ENCODE assay signal across 28 cellular contexts in the genomic region with DNA sequence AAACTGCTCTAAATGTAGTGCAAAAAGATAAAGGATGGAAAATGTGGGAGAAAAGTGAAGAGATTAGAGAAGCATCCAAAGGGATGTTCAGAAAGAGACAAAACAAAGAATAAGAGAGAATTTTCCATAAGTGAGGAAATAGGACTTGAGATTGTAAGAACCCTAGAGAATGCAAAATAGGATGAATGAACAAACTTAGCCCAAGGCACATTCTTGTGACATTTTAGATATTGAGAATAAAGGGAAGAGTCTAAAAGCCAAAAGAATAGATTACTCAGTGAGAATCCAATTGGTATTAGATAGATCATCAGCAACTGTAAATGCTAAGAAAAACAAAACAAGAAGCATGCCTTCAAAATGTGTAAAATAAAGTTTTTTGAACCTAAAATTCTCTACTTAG. TPM values are rescaled to one million over a fixed set of nuclear protein-coding genes. Genes with fewer than 3 reads are reported as not detected.
A peak's percentile ranks its signal among the peaks of the same experiment; 100 is the strongest.
DNase-seq lines count a peak whose midpoint lies in the region; ATAC-seq, FAIRE-seq and TF ChIP-seq lines count a peak whose summit lies in the region.
"Had no signal": no experiment of that assay in that cellular context is flagged by ENCODE, and none has a peak within 500 bp of the region (broad histone marks: within the 10 kb centered on the region; RNA-seq: fewer than 3 reads in every experiment).

No MANE protein-coding gene starts in this region.

- TF ChIP-seq EP300 in A549 (IDR thresholded peaks at IDR 0.05): no peak
- TF ChIP-seq EP300 in esophagus muscularis mucosa (IDR thresholded peaks at IDR 0.05): no peak
- TF ChIP-seq EP300 in sigmoid colon (IDR thresholded peaks at IDR 0.05): no peak

- intact Hi-C loops in esophagus muscularis mucosa (cut with DNase I): no loop called here
- intact Hi-C loops in sigmoid colon (cut with DNase I): loop anchor here (5.0 kb wide), 1 partner anchor 145 kb away; no protein-coding TSS in a partner anchor

- H3K4me1 ChIP-seq in A549: peaks cover 25% of the 10 kb centered on the region
- peaks cover 11 to 33% (median 26%) of the 10 kb centered on the region in 4 donors for H3K4me1 ChIP-seq in esophagus muscularis mucosa
- peaks cover 0 to 33% (median 19%) of the 10 kb centered on the region in 4 donors for H3K4me1 ChIP-seq in sigmoid colon
- H3K4me1 ChIP-seq: BE2C, Peyer's patch, prostate gland had no signal

- H3K4me3 ChIP-seq in A549 (no peak overlapping the region), esophagus muscularis mucosa (no peak overlapping the region), sigmoid colon (no peak overlapping the region)
- H3K4me3 ChIP-seq: adrenal gland, GM12878, Peyer's patch, prostate gland, upper lobe of left lung had no signal

- CTCF ChIA-PET in A549 (lab: Yijun Ruan, JAX): no interaction called here

- H3K27ac ChIP-seq in A549: no peak overlapping the region
- peak overlapping the region in 3 of 4 donors; percentile 76 to 82 (median 76) for H3K27ac ChIP-seq in esophagus muscularis mucosa (replicated peaks in 1 of 4)
- H3K27ac ChIP-seq in sigmoid colon: peak overlapping the region; percentile 71 to 89 (median 82)
- H3K27ac ChIP-seq: neutrophil, prostate gland, upper lobe of left lung had no signal

- H3K4me2 ChIP-seq in A549: no peak overlapping the region

- no peak for TF ChIP-seq RAD21 in A549 (conservative IDR thresholded peaks at IDR 0.05 in 1 of 2, IDR thresholded peaks at IDR 0.05 in 1 of 2)

- FAIRE-seq in A549 (lab: Jason Lieb, UNC) (peak; percentile 13), H54 (lab: Jason Lieb, UNC) (peak; percentile 61)
- FAIRE-seq: GM12878 had no signal

- H3K36me3 ChIP-seq in esophagus muscularis mucosa: no peaks in the 10 kb centered on the region
- no peaks in the 10 kb centered on the region for H3K36me3 ChIP-seq in sigmoid colon
- H3K36me3 ChIP-seq: adrenal gland, BE2C, neutrophil, Peyer's patch, prostate gland, upper lobe of left lung had no signal

- H3K9me3 ChIP-seq in A549 (no peaks in the 10 kb centered on the region), esophagus muscularis mucosa (no peaks in the 10 kb centered on the region), sigmoid colon (no peaks in the 10 kb centered on the region)
- H3K9me3 ChIP-seq: adrenal gland, BE2C, neutrophil, Peyer's patch, prostate gland, upper lobe of left lung had no signal

- DNase-seq in A549 (ENCODE audit: low read depth in 1 of 2, low spot score in 1 of 2) (no peak), H54 (ENCODE audit: insufficient read length, low spot score) (no peak), esophagus muscularis mucosa (ENCODE audit: extremely low spot score) (no peak), sigmoid colon (no peak), AG08396 (ENCODE audit: low spot score) (no peak), ecto neural progenitor cell (ENCODE audit: low spot score) (no peak), ureter (ENCODE audit: low spot score) (no peak)
- DNase-seq: activated CD4-positive, alpha-beta memory T cell treated with anti-CD3 and anti-CD28 coated beads, Interleukin-2, amount 10 ng/mL, durations not matched to agents 7 days and 5 days; activated CD4-positive, alpha-beta T cell treated with anti-CD3 and anti-CD28 coated beads for 1 hour; activated CD8-positive, alpha-beta memory T cell treated with anti-CD3 and anti-CD28 coated beads, Interleukin-2, amount 50 U/mL, for 4 hours; activated naive CD4-positive, alpha-beta T cell treated with Interleukin-2 at 50 U/mL for 16 hours; adrenal gland; BE2C; CD8-positive, alpha-beta memory T cell; DMS 273 treated with DMSO at 0.1 percent for 48 hours; effector CD4-positive, alpha-beta T cell; H9; naive B cell; NCI-H1436; NCI-H2081 treated with DMSO at 0.1 percent for 48 hours; NCI-H226; Peyer's patch; SIG-M5; upper lobe of left lung had no signal

- TF ChIP-seq POLR2A in A549 (IDR thresholded peaks at IDR 0.05; ENCODE audit: low read length): no peak
- TF ChIP-seq POLR2A in H54 (IDR thresholded peaks at IDR 0.05; ENCODE audit: low read depth, low read length): no peak
- TF ChIP-seq POLR2A in esophagus muscularis mucosa (IDR thresholded peaks at IDR 0.05; ENCODE audit: low read depth): no peak
- no peak for TF ChIP-seq POLR2A in sigmoid colon (IDR thresholded peaks at IDR 0.05)

- TF ChIP-seq CTCF in A549 (IDR thresholded peaks at IDR 0.05) (no peak), esophagus muscularis mucosa (IDR thresholded peaks at IDR 0.05) (no peak), sigmoid colon (IDR thresholded peaks at IDR 0.05) (no peak)

- no peak for ATAC-seq in A549
- ATAC-seq: GM12878; stimulated activated memory B cell treated with anti-CD40 and anti-IgM and Interleukin-4, amounts not matched to agents 10 μg/mL and 1 μg/mL and 100 μg/mL, for 72 hours had no signal

- H3K27me3 ChIP-seq in esophagus muscularis mucosa (no peaks in the 10 kb centered on the region), sigmoid colon (no peaks in the 10 kb centered on the region)
- H3K27me3 ChIP-seq: adrenal gland, BE2C, Peyer's patch, upper lobe of left lung had no signal

- POLR2A ChIA-PET in A549 (lab: Yijun Ruan, JAX): no interaction called here

TF ChIP-seq in A549, 52 proteins besides CTCF, POLR2A, EP300 and RAD21:
- TF ChIP-seq, protein P1, sequence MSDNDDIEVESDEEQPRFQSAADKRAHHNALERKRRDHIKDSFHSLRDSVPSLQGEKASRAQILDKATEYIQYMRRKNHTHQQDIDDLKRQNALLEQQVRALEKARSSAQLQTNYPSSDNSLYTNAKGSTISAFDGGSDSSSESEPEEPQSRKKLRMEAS (IDR thresholded peaks at IDR 0.05): no peak
- no peak for TF ChIP-seq NR3C1 (IDR thresholded peaks at IDR 0.05)
- no peak for TF ChIP-seq RCOR1 (IDR thresholded peaks at IDR 0.05; ENCODE audit: low read depth, low read length)
- TF ChIP-seq TFCP2L1 (CRISPR knock-in tag; IDR thresholded peaks at IDR 0.05): no peak
- no peak for TF ChIP-seq CHD4 (IDR thresholded peaks at IDR 0.05; ENCODE audit: borderline replicate concordance)
- TF ChIP-seq, protein P2, sequence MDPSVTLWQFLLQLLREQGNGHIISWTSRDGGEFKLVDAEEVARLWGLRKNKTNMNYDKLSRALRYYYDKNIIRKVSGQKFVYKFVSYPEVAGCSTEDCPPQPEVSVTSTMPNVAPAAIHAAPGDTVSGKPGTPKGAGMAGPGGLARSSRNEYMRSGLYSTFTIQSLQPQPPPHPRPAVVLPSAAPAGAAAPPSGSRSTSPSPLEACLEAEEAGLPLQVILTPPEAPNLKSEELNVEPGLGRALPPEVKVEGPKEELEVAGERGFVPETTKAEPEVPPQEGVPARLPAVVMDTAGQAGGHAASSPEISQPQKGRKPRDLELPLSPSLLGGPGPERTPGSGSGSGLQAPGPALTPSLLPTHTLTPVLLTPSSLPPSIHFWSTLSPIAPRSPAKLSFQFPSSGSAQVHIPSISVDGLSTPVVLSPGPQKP (IDR thresholded peaks at IDR 0.05; ENCODE audit: low read depth, low read length): no peak
- no peak for TF ChIP-seq MAZ (IDR thresholded peaks at IDR 0.05; ENCODE audit: borderline replicate concordance, low read depth, low read length)
- TF ChIP-seq, protein P3, sequence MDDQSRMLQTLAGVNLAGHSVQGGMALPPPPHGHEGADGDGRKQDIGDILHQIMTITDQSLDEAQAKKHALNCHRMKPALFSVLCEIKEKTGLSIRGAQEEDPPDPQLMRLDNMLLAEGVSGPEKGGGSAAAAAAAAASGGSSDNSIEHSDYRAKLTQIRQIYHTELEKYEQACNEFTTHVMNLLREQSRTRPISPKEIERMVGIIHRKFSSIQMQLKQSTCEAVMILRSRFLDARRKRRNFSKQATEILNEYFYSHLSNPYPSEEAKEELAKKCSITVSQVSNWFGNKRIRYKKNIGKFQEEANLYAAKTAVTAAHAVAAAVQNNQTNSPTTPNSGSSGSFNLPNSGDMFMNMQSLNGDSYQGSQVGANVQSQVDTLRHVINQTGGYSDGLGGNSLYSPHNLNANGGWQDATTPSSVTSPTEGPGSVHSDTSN (IDR thresholded peaks at IDR 0.05): no peak
- no peak for TF ChIP-seq KDM1A (IDR thresholded peaks at IDR 0.05; ENCODE audit: low read depth)
- TF ChIP-seq PHF8 (IDR thresholded peaks at IDR 0.05; ENCODE audit: borderline replicate concordance, low read depth): no peak
- no peak for TF ChIP-seq CBX8 (IDR thresholded peaks at IDR 0.05)
- TF ChIP-seq HOXB13 (CRISPR knock-in tag; IDR thresholded peaks at IDR 0.05; ENCODE audit: low read depth): no peak

RNA-seq across cellular contexts. Expression of a gene that starts 33.4 kb away (rescaled TPM):
- polyA plus RNA-seq in A549 (2011; rRNA removed) (17.2 and 20.7 TPM in 2 replicates), A549 (2017; fragmentation: RNase III; extraction: RNeasy Plus Mini Kit Qiagen cat#74134 plus additional on column Dnase treatment) (8.2 to 9.1 TPM (median 8.4 TPM) in 3 replicates), sigmoid colon (10 to 100 TPM; 22.8 to 32.8 (median 26.1) TPM)
- 13.6 and 19.5 TPM in 2 replicates for polyA plus RNA-seq in A549 (2012; cell fraction: cytosol; rRNA removed)
- polyA plus RNA-seq in A549 (2012; cell fraction: nucleus; rRNA removed): 11.3 and 16.7 TPM in 2 replicates
- polyA minus RNA-seq in A549 (2011; rRNA and poly(A)+ RNA removed): 60.1 and 68.9 TPM in 2 replicates
- total RNA-seq in esophagus muscularis mucosa (10 to 100 TPM; 22.2 to 57.9 (median 36.9) TPM), sigmoid colon (10 to 100 TPM; 17.6 to 32.4 (median 23.3) TPM), ureter (40.7 TPM)

Comparison
In these comparisons a context has a peak if more than half of its experiments do, and no peak if none do; other contexts are left out.
1. H3K27ac ChIP-seq: peak in esophagus muscularis mucosa (3 of 4) and sigmoid colon (4 of 4); none in A549 (0 of 2).